In genomic region chr12:92821142-92821541, GRCh38 we compare ENCODE assay signal across 3 cellular contexts.
TF ChIP-seq lines count a peak whose summit lies in the region.

No MANE protein-coding gene starts in this region.

TF ChIP-seq in endothelial cell of umbilical vein, 7 proteins besides CTCF, POLR2A, EP300 and RAD21 (continued from another document):
- TF ChIP-seq MYC (IDR thresholded peaks at IDR 0.05; ENCODE audit: low read depth, low read length): no peak
- no peak for TF ChIP-seq JUN (IDR thresholded peaks at IDR 0.05; ENCODE audit: borderline replicate concordance, insufficient read depth, insufficient read length, low read depth)
- no peak for TF ChIP-seq GATA2 (IDR thresholded peaks at IDR 0.05; ENCODE audit: insufficient read depth, insufficient read length, low read depth, low read length)

TF ChIP-seq in WTC11, 78 proteins besides CTCF, POLR2A, EP300 and RAD21 (continued from another document):
- TF ChIP-seq GABPB1 (CRISPR knock-in tag; IDR thresholded peaks at IDR 0.05) (no peak), SMAD3 (CRISPR knock-in tag; IDR thresholded peaks at IDR 0.05; ENCODE audit: borderline replicate concordance) (no peak), GTF2I (CRISPR knock-in tag; conservative IDR thresholded peaks at IDR 0.05) (no peak), ZMAT4 (CRISPR knock-in tag; IDR thresholded peaks at IDR 0.05) (no peak), USF2 (CRISPR knock-in tag; IDR thresholded peaks at IDR 0.05) (no peak)
TF ChIP-seq in WTC11: peak in this region for 0.

TF ChIP-seq in SK-N-SH, 30 proteins besides CTCF, POLR2A, EP300 and RAD21 (continued from another document):
- no peak for TF ChIP-seq REST (IDR thresholded peaks at IDR 0.05; ENCODE audit: low read depth, low read length)
TF ChIP-seq in SK-N-SH: peak in this region for 0.
